In the genomic region with DNA sequence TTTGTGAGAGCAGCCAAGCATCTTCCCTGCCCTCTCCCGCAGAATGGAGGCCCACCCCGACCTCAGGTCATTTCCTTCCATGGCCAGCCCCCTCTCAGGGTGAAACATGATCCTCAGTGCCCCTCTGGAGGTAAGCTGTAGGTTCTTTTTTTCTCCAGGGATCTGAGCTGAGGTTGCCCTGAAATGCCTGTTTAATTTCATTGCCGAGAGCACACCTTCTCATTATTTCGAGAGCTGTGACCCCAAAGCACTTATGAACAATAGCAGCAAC, we compare ENCODE assay signal across 11 cellular contexts.
A peak's percentile ranks its signal among the peaks of the same experiment; 100 is the strongest.
DNase-seq lines count a peak whose midpoint lies in the region; ATAC-seq and TF ChIP-seq lines count a peak whose summit lies in the region.
"Had no signal": no experiment of that assay in that cellular context is flagged by ENCODE, and none has a peak within 500 bp of the region (broad histone marks: within the 10 kb centered on the region; RNA-seq: fewer than 3 reads in every experiment).

No MANE protein-coding gene starts in this region.

- no peaks in the 10 kb centered on the region for H3K9me2 ChIP-seq in hepatocyte (replicated peaks; ENCODE audit: insufficient read depth)

- no peaks in the 10 kb centered on the region for H3K27me3 Mint-ChIP-seq in activated naive CD8-positive, alpha-beta T cell treated with anti-CD3 and anti-CD28 coated beads for 36 hours
- H3K27me3 Mint-ChIP-seq: activated CD8-positive, alpha-beta T cell treated with anti-CD3 and anti-CD28 coated beads for 36 hours; central memory CD8-positive, alpha-beta T cell had no signal

- H2AFZ ChIP-seq in hepatocyte (peak overlapping the region; percentile 36), osteoblast (ENCODE audit: low read length) (peak overlapping the region; percentile 27)

- H3K9me3 Mint-ChIP-seq in activated naive CD8-positive, alpha-beta T cell treated with anti-CD3 and anti-CD28 coated beads for 36 hours: no peaks in the 10 kb centered on the region
- H3K9me3 Mint-ChIP-seq: activated CD8-positive, alpha-beta T cell treated with anti-CD3 and anti-CD28 coated beads for 36 hours; central memory CD8-positive, alpha-beta T cell; naive thymus-derived CD4-positive, alpha-beta T cell had no signal

- H3K36me3 ChIP-seq in right atrium auricular region: no peaks in the 10 kb centered on the region
- H3K36me3 ChIP-seq in hepatocyte (replicated peaks; ENCODE audit: insufficient read depth, low read depth): no peaks in the 10 kb centered on the region
- H3K36me3 ChIP-seq in osteoblast (ENCODE audit: insufficient read depth, low read length): no peaks in the 10 kb centered on the region
- H3K36me3 ChIP-seq in brain microvascular endothelial cell (replicated peaks): no peaks in the 10 kb centered on the region

- H3K4me2 ChIP-seq in hepatocyte (peak overlapping the region; percentile 18), osteoblast (ENCODE audit: insufficient read depth, low read length) (no peak overlapping the region)

- H3K4me1 Mint-ChIP-seq in activated naive CD8-positive, alpha-beta T cell treated with anti-CD3 and anti-CD28 coated beads for 36 hours: peaks cover 30% of the 10 kb centered on the region

- no peaks in the 10 kb centered on the region for H3K9me3 ChIP-seq in right atrium auricular region
- no peaks in the 10 kb centered on the region for H3K9me3 ChIP-seq in hepatocyte (ENCODE audit: low read depth)
- no peaks in the 10 kb centered on the region for H3K9me3 ChIP-seq in osteoblast (ENCODE audit: low read depth, low read length)

- peak; percentile 52 for DNase-seq in right atrium auricular region (ENCODE audit: low spot score)
- no peak for DNase-seq in left cardiac atrium
- DNase-seq in hepatocyte (ENCODE audit: low spot score): no peak
- no peak for DNase-seq in osteoblast (ENCODE audit: insufficient read length, low spot score, missing footprints)
- DNase-seq in brain microvascular endothelial cell: no peak
- no peak for DNase-seq in activated naive CD8-positive, alpha-beta T cell treated with anti-CD3 and anti-CD28 coated beads for 36 hours

- H3K27ac Mint-ChIP-seq in activated naive CD8-positive, alpha-beta T cell treated with anti-CD3 and anti-CD28 coated beads for 36 hours: no peak overlapping the region

- WGBS in hepatocyte (ENCODE audit: low lambda C conversion rate, missing lambda C conversion rate): 42% methylated on average over 4 of the region's 4 CpGs

- in situ Hi-C loops in brain microvascular endothelial cell (cut with HindIII; ENCODE audit: low pct_ligation_motif_present, low sequenced_read_pairs): no loop called here

- TF ChIP-seq CTCF in right atrium auricular region (IDR thresholded peaks at IDR 0.05) (no peak), hepatocyte (IDR thresholded peaks at IDR 0.05; ENCODE audit: poor library complexity) (no peak), osteoblast (IDR thresholded peaks at IDR 0.05; ENCODE audit: extremely low read depth, low read depth, low read length) (no peak), brain microvascular endothelial cell (IDR thresholded peaks at IDR 0.05; ENCODE audit: low read depth, low read length, missing control alignments) (no peak)

- H3K79me2 ChIP-seq in hepatocyte: no peaks in the 10 kb centered on the region
- H3K79me2 ChIP-seq in osteoblast (ENCODE audit: insufficient read depth, low read length): no peaks in the 10 kb centered on the region

- H3K36me3 Mint-ChIP-seq in activated naive CD8-positive, alpha-beta T cell treated with anti-CD3 and anti-CD28 coated beads for 36 hours: no peaks in the 10 kb centered on the region
- H3K36me3 Mint-ChIP-seq: naive thymus-derived CD4-positive, alpha-beta T cell had no signal

- H3K27ac ChIP-seq in right atrium auricular region: peak overlapping the region; percentile 73 to 77
- peak overlapping the region; percentile 28 for H3K27ac ChIP-seq in hepatocyte
- H3K27ac ChIP-seq in osteoblast (ENCODE audit: low read depth, low read length): no peak overlapping the region
- H3K27ac ChIP-seq in brain microvascular endothelial cell: no peak overlapping the region

- no peak for ATAC-seq in left cardiac atrium
- no peak for ATAC-seq in SK-N-SH treated with all-trans-retinoic acid at 6 μM for 48 hours
- ATAC-seq in GM21717 (IDR thresholded peaks at IDR 0.05; ENCODE audit: unreplicated experiment): no peak
- ATAC-seq: activated CD8-positive, alpha-beta T cell treated with anti-CD3 and anti-CD28 coated beads for 36 hours had no signal

- H3K27me3 ChIP-seq in right atrium auricular region (no peaks in the 10 kb centered on the region), hepatocyte (no peaks in the 10 kb centered on the region), osteoblast (ENCODE audit: insufficient read depth, low read length) (no peaks in the 10 kb centered on the region), brain microvascular endothelial cell (replicated peaks) (no peaks in the 10 kb centered on the region)

- H4K20me1 ChIP-seq in hepatocyte (ENCODE audit: insufficient read depth, poor library complexity, severe bottlenecking): no peaks in the 10 kb centered on the region
- H4K20me1 ChIP-seq in osteoblast (ENCODE audit: insufficient read depth, low read length): no peaks in the 10 kb centered on the region

- no peak overlapping the region for H3K4me3 Mint-ChIP-seq in activated naive CD8-positive, alpha-beta T cell treated with anti-CD3 and anti-CD28 coated beads for 36 hours

- H3K4me3 ChIP-seq in right atrium auricular region (no peak overlapping the region), hepatocyte (no peak overlapping the region), osteoblast (ENCODE audit: insufficient read depth, low read length) (no peak overlapping the region), brain microvascular endothelial cell (ENCODE audit: low read depth, low read length) (no peak overlapping the region)

- intact Hi-C loops in left cardiac atrium (cut with DNase I): loop anchor here (1.0 to 10.0 kb wide), 4 partner anchors 157 to 546 kb away; no protein-coding TSS in a partner anchor

- H3K4me1 ChIP-seq in right atrium auricular region (peaks cover 0 to 27% of the 10 kb centered on the region in 2 donors), hepatocyte (ENCODE audit: insufficient read depth) (peaks cover 5% of the 10 kb centered on the region), osteoblast (ENCODE audit: insufficient read depth, low read length) (peaks cover 13% of the 10 kb centered on the region)

TF ChIP-seq in SK-N-SH treated with all-trans-retinoic acid at 6 μM for 48 hours, 23 proteins besides CTCF, POLR2A, EP300 and RAD21:
- TF ChIP-seq, protein P1, sequence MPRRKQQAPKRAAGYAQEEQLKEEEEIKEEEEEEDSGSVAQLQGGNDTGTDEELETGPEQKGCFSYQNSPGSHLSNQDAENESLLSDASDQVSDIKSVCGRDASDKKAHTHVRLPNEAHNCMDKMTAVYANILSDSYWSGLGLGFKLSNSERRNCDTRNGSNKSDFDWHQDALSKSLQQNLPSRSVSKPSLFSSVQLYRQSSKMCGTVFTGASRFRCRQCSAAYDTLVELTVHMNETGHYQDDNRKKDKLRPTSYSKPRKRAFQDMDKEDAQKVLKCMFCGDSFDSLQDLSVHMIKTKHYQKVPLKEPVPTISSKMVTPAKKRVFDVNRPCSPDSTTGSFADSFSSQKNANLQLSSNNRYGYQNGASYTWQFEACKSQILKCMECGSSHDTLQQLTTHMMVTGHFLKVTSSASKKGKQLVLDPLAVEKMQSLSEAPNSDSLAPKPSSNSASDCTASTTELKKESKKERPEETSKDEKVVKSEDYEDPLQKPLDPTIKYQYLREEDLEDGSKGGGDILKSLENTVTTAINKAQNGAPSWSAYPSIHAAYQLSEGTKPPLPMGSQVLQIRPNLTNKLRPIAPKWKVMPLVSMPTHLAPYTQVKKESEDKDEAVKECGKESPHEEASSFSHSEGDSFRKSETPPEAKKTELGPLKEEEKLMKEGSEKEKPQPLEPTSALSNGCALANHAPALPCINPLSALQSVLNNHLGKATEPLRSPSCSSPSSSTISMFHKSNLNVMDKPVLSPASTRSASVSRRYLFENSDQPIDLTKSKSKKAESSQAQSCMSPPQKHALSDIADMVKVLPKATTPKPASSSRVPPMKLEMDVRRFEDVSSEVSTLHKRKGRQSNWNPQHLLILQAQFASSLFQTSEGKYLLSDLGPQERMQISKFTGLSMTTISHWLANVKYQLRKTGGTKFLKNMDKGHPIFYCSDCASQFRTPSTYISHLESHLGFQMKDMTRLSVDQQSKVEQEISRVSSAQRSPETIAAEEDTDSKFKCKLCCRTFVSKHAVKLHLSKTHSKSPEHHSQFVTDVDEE (CRISPR knock-in tag; IDR thresholded peaks at IDR 0.05): no peak
- TF ChIP-seq RARB (CRISPR knock-in tag; IDR thresholded peaks at IDR 0.05) (no peak), ZC3H10 (CRISPR knock-in tag; IDR thresholded peaks at IDR 0.05) (no peak), ZNF70 (CRISPR knock-in tag; IDR thresholded peaks at IDR 0.05) (no peak), PATZ1 (CRISPR knock-in tag; IDR thresholded peaks at IDR 0.05; ENCODE audit: borderline replicate concordance) (no peak), ISL1 (CRISPR knock-in tag; IDR thresholded peaks at IDR 0.05) (no peak), ZFP30 (CRISPR knock-in tag; IDR thresholded peaks at IDR 0.05) (no peak), TOX (CRISPR knock-in tag; IDR thresholded peaks at IDR 0.05; ENCODE audit: borderline replicate concordance) (no peak)

Comparison
In these comparisons a context has a peak if more than half of its experiments do, and no peak if none do; other contexts are left out.
1. H3K27ac ChIP-seq: peak in right atrium auricular region (2 of 2) and hepatocyte (single experiment); none in osteoblast (single experiment) and brain microvascular endothelial cell (single experiment).